In the genomic region with DNA sequence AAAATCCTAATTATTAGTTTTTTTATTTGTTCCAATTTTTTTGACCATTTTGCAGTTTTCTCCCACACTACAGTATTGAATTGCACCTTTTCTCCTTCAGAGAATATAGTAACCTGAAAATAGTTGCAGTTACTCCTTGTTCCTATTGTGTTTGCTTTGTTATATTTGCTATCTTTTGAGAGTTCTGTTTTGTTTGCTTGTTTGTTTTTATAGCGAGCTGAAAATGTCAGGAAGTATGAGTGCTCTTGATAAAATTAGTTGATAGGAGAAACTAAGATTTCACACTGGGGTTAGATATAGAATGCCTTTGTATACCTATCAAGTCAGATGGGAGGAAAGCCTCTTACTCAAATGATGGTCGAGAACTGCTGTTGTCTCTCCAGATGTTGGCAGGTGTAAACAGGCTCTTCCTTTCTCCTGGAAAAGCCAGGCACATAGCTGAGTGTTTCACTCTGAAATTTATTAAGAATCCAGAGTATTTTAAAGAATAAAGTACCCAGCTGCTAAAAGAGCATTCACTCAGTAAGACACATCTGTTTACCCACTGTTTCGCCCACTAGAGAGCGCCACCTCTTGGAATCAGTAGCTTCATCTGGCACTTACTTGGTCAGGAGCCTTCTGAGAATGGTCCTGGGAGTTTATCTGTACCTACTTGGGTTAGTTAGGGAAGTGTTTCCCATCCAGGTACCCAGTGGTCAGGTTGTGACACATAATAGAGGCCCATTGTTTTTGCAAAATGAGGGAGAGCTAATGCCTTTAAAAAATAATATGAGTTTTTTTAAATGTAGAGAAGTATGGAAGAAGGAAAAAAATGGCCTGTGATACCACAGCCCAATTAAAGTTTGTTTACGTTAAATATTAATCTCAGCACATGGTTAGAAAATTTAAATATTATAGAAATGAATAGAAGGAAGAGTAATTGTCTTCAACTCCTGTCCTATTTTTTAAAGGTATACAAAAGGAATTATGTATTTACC, we compare ENCODE assay signal across 10 cellular contexts. TPM values are rescaled to one million over a fixed set of nuclear protein-coding genes. Genes with fewer than 3 reads are reported as not detected.
A peak's percentile ranks its signal among the peaks of the same experiment; 100 is the strongest.
DNase-seq lines count a peak whose midpoint lies in the region; ATAC-seq and TF ChIP-seq lines count a peak whose summit lies in the region.
"Had no signal": no experiment of that assay in that cellular context is flagged by ENCODE, and none has a peak within 500 bp of the region (broad histone marks: within the 10 kb centered on the region; RNA-seq: fewer than 3 reads in every experiment).

No MANE protein-coding gene starts in this region.

- H3K9ac ChIP-seq in parathyroid adenoma, result no peak overlapping the region

- no peaks in the 10 kb centered on the region for H3K4me1 ChIP-seq in parathyroid adenoma

- in situ Hi-C loops in GM13976 (cut with MboI; ENCODE audit: low sequenced_read_pairs, unreplicated experiment), result no loop called here

- DNase-seq in GM13976 (ENCODE audit: low spot score) (no peak), NCI-H526 (lab: John Stamatoyannopoulos, UW) (peak; percentile 1 to 53), dermis blood vessel endothelial cell (peak; percentile 63), ecto neural progenitor cell (ENCODE audit: low spot score) (no peak), HPDE6-E6E7 (ENCODE audit: extremely low spot score) (no peak)

- H3K9me3 ChIP-seq in parathyroid adenoma (ENCODE audit: control insufficient read depth, low read length), result no peaks in the 10 kb centered on the region

- no peak overlapping the region for H2AFZ ChIP-seq in parathyroid adenoma

- no peak overlapping the region for H3K4me3 ChIP-seq in parathyroid adenoma (ENCODE audit: low read depth, low read length)

- TF ChIP-seq CTCF in C4-2B (conservative IDR thresholded peaks at IDR 0.05) (peak; percentile 71), GM13976 (IDR thresholded peaks at IDR 0.05; ENCODE audit: borderline replicate concordance, control extremely low read depth, extremely low read depth, insufficient read depth, missing control alignments) (peak; percentile 39), parathyroid adenoma (IDR thresholded peaks at IDR 0.05) (peak; percentile 31)

- no peak overlapping the region for H3K4me2 ChIP-seq in parathyroid adenoma (ENCODE audit: low read length)

- peaks cover 5% of the 10 kb centered on the region for H3K79me2 ChIP-seq in parathyroid adenoma

- no peaks in the 10 kb centered on the region for H3K27me3 ChIP-seq in parathyroid adenoma (ENCODE audit: control insufficient read depth, insufficient read depth, low read length)

- no peaks in the 10 kb centered on the region for H3K36me3 ChIP-seq in parathyroid adenoma (ENCODE audit: control insufficient read depth, insufficient read depth, low read length)

- peak overlapping the region; percentile 70; the same call in 1 of the 2 replicates for H3K27ac ChIP-seq in C4-2B
- no peak overlapping the region for H3K27ac ChIP-seq in parathyroid adenoma

- ATAC-seq in HG02852 (IDR thresholded peaks at IDR 0.05; ENCODE audit: unreplicated experiment), result peak; percentile 77

RNA-seq across cellular contexts. Expression of a gene that starts 11.2 kb away (rescaled TPM):
- 3.7 and 10.1 TPM in 2 replicates for total RNA-seq in dermis blood vessel endothelial cell

RNA-seq across cellular contexts. Expression of a gene that starts 14.1 kb away (rescaled TPM):
- total RNA-seq in dermis blood vessel endothelial cell, result not detected in 2 replicates
- total RNA-seq: T-helper 1 cell treated with Interleukin-12 subunit alpha and Interleukin-12 subunit beta and Interleukin-4 antibody, amounts not matched to agents 30 ng/mL and 1 ng/mL, for 36 hours had no signal

RNA-seq across cellular contexts. Expression of a gene that starts 51.1 kb away (rescaled TPM):
- total RNA-seq in dermis blood vessel endothelial cell, result 0.05 and 0.17 TPM in 2 replicates
- total RNA-seq: mononuclear cell had no signal

Comparison
In these comparisons a context has a peak if more than half of its experiments do, and no peak if none do; other contexts are left out.
1. DNase-seq: peak in NCI-H526 (2 of 2) and dermis blood vessel endothelial cell (single experiment); none in GM13976 (single experiment), ecto neural progenitor cell (single experiment) and HPDE6-E6E7 (single experiment).
2. Peak in every context shown above with its lines, with median percentiles within 50 percentile points of each other: CTCF ChIP-seq.